ENCODE assay signal across 23 cellular contexts in genomic region chr2:99657691-99658258, GRCh38.
A peak's percentile ranks its signal among the peaks of the same experiment; 100 is the strongest.
DNase-seq lines count a peak whose midpoint lies in the region; ATAC-seq, FAIRE-seq and TF ChIP-seq lines count a peak whose summit lies in the region.
"Had no signal": no experiment of that assay in that cellular context is flagged by ENCODE, and none has a peak within 500 bp of the region (broad histone marks: within the 10 kb centered on the region; RNA-seq: fewer than 3 reads in every experiment).

No MANE protein-coding gene starts in this region.

- H3K36me3 ChIP-seq in HepG2 (replicated peaks in 1 of 2; ENCODE audit: control insufficient read depth in 1 of 2, insufficient read depth in 2 of 2, low read length in 2 of 2) = no peaks in the 10 kb centered on the region
- no peaks in the 10 kb centered on the region for H3K36me3 ChIP-seq in right lobe of liver

- 29% methylated on average over 7 of the region's 7 CpGs for WGBS in HepG2 (ENCODE audit: low lambda C conversion rate)
- 78% methylated on average over 7 of the region's 7 CpGs for WGBS in right lobe of liver (ENCODE audit: insufficient coverage, low coverage, low lambda C conversion rate, missing lambda C conversion rate)

- no peak overlapping the region for H3K4me2 ChIP-seq in HepG2 (ENCODE audit: low read depth, low read length)
- H3K4me2 ChIP-seq: A549 had no signal

- H3K27ac ChIP-seq in HepG2 (ENCODE audit: extremely low read length, insufficient read depth, low read length) = no peak overlapping the region
- no peak overlapping the region for H3K27ac ChIP-seq in right lobe of liver
- H3K27ac ChIP-seq: A549, GM23248, RWPE1 had no signal

- H3K9me3 Mint-ChIP-seq in naive B cell = no peaks in the 10 kb centered on the region
- H3K9me3 Mint-ChIP-seq in stimulated activated naive B cell treated with anti-CD40 and anti-IgM and Interleukin-4, amounts not matched to agents 10 μg/mL and 1 μg/mL and 100 μg/mL, for 72 hours = no peaks in the 10 kb centered on the region
- H3K9me3 Mint-ChIP-seq: CD4-positive, alpha-beta T cell; H9; HFFc6 had no signal

- TF ChIP-seq EP300 in HepG2 (IDR thresholded peaks at IDR 0.05; ENCODE audit: low read depth in 2 of 2, low read length in 2 of 2) = no peak
- TF ChIP-seq EP300 in HepG2 (CRISPR knock-in tag; IDR thresholded peaks at IDR 0.05; ENCODE audit: borderline replicate concordance) = no peak

- TF ChIP-seq CTCF in HepG2 (CRISPR knock-in tag; IDR thresholded peaks at IDR 0.05) (no peak), right lobe of liver (IDR thresholded peaks at IDR 0.05) (no peak)

- H3K4me1 ChIP-seq in HepG2 (ENCODE audit: insufficient read depth, low read length) = no peaks in the 10 kb centered on the region
- H3K4me1 ChIP-seq in right lobe of liver = peaks cover 0 to 3% (median 0%) of the 10 kb centered on the region in 4 donors
- H3K4me1 ChIP-seq: A549 had no signal

- BruUV-seq in HepG2 (replicated peaks; lab: Mats Ljungman, UMichigan) = no TSS peak

- peak overlapping the region in 1 of 8 donors; percentile 19 for H3K4me3 Mint-ChIP-seq in naive B cell
- H3K4me3 Mint-ChIP-seq in stimulated activated naive B cell treated with anti-CD40 and anti-IgM and Interleukin-4, amounts not matched to agents 10 μg/mL and 1 μg/mL and 100 μg/mL, for 72 hours = no peak overlapping the region
- H3K4me3 Mint-ChIP-seq: CD4-positive, alpha-beta T cell; H9; HFFc6 had no signal

- POLR2A ChIA-PET in HepG2 (lab: Yijun Ruan, JAX) = no interaction called here

- H3K27ac Mint-ChIP-seq in naive B cell = peak overlapping the region in 4 of 6 donors; percentile 42 to 94 (median 68)
- peak overlapping the region; percentile 6 for H3K27ac Mint-ChIP-seq in stimulated activated naive B cell treated with anti-CD40 and anti-IgM and Interleukin-4, amounts not matched to agents 10 μg/mL and 1 μg/mL and 100 μg/mL, for 72 hours
- H3K27ac Mint-ChIP-seq: CD4-positive, alpha-beta T cell; H9; HFFc6 had no signal

- CTCF ChIA-PET in HepG2 (lab: Yijun Ruan, JAX; ENCODE audit: low intra/inter-chr PET ratio, low total read pairs) = no interaction called here

- no peak overlapping the region for H2AFZ ChIP-seq in HepG2 (ENCODE audit: low read length)
- H2AFZ ChIP-seq: GM23248 had no signal

- in situ Hi-C loops in HepG2 (cut with HindIII; ENCODE audit: extremely low pct_ligation_motif_present, low pct_unique_long_range_greater_than_20kb) = no loop called here

- no peaks in the 10 kb centered on the region for H3K27me3 Mint-ChIP-seq in naive B cell
- no peaks in the 10 kb centered on the region for H3K27me3 Mint-ChIP-seq in stimulated activated naive B cell treated with anti-CD40 and anti-IgM and Interleukin-4, amounts not matched to agents 10 μg/mL and 1 μg/mL and 100 μg/mL, for 72 hours
- H3K27me3 Mint-ChIP-seq: CD4-positive, alpha-beta T cell had no signal

- H3K27me3 ChIP-seq in HepG2 (ENCODE audit: control insufficient read depth in 1 of 2, insufficient read depth in 2 of 2, low read length in 2 of 2) (peaks cover 0 to 5% of the 10 kb centered on the region in 2 experiments; a peak in 1 of 5 replicates), right lobe of liver (no peaks in the 10 kb centered on the region)

- DNase-seq in HepG2 (ENCODE audit: low spot score) (no peak), right lobe of liver (no peak), naive B cell (no peak), NCI-H82 (lab: John Stamatoyannopoulos, UW) (no peak), SKM-1 treated with dmso at 0.1 percent for 144 hours (lab: John Stamatoyannopoulos, UW; ENCODE audit: unreplicated experiment) (no peak)
- no peak for DNase-seq in stimulated activated naive B cell treated with anti-CD40 and anti-IgM and Interleukin-4, amounts not matched to agents 10 μg/mL and 1 μg/mL and 100 μg/mL, for 72 hours
- no peak for DNase-seq in activated CD4-positive, alpha-beta T cell treated with anti-CD3 and anti-CD28 coated beads for 1 hour
- DNase-seq: CD4-positive, alpha-beta T cell; COR-L47; DMS79 treated with DMSO at 0.1 percent for 48 hours; GM23248; H9; HFFc6; NCI-H1105; NCI-H146; NCI-H2029; NCI-H226; NCI-H510A treated with DMSO at 0.1 percent for 48 hours; NCI-H748 treated with DMSO at 0.1 percent for 48 hours; NK-92 treated with Interleukin-12 subunit alpha and Interleukin-12 subunit beta, amount 100 ng/mL, for 24 hours had no signal

- no peaks in the 10 kb centered on the region for H3K9me3 ChIP-seq in HepG2 (ENCODE audit: low read length)
- H3K9me3 ChIP-seq in right lobe of liver = no peaks in the 10 kb centered on the region
- H3K9me3 ChIP-seq: A549 had no signal

- TF ChIP-seq POLR2A in HepG2 (IDR thresholded peaks at IDR 0.05; ENCODE audit: insufficient read depth in 1 of 2, low read depth in 2 of 2, low read length in 2 of 2) (no peak), right lobe of liver (IDR thresholded peaks at IDR 0.05) (no peak)

- peaks cover 6 to 22% (median 9%) of the 10 kb centered on the region in 3 donors for H3K4me1 Mint-ChIP-seq in naive B cell
- peaks cover 4 to 6% of the 10 kb centered on the region in 2 donors for H3K4me1 Mint-ChIP-seq in stimulated activated naive B cell treated with anti-CD40 and anti-IgM and Interleukin-4, amounts not matched to agents 10 μg/mL and 1 μg/mL and 100 μg/mL, for 72 hours

- H4K20me1 ChIP-seq in HepG2 (ENCODE audit: insufficient read depth, low read length) = no peaks in the 10 kb centered on the region

- ATAC-seq in HepG2 (no peak), right lobe of liver (no peak), naive B cell (ENCODE audit: low read depth in 2 of 2) (no peak), GM18520 (IDR thresholded peaks at IDR 0.05; ENCODE audit: unreplicated experiment) (no peak)
- no peak for ATAC-seq in stimulated activated naive B cell treated with anti-CD40 and anti-IgM and Interleukin-4, amounts not matched to agents 10 μg/mL and 1 μg/mL and 100 μg/mL, for 72 hours (replicated peaks)
- ATAC-seq: A549 had no signal

- H3K79me2 ChIP-seq in HepG2 (ENCODE audit: insufficient read depth, low read length) = no peaks in the 10 kb centered on the region

- H3K36me3 Mint-ChIP-seq in naive B cell = peaks cover 23 to 36% of the 10 kb centered on the region in 2 donors
- peaks cover 27 to 51% of the 10 kb centered on the region in 2 donors for H3K36me3 Mint-ChIP-seq in stimulated activated naive B cell treated with anti-CD40 and anti-IgM and Interleukin-4, amounts not matched to agents 10 μg/mL and 1 μg/mL and 100 μg/mL, for 72 hours

- intact Hi-C loops in HepG2 (cut with micrococcal nuclease; ENCODE audit: unreplicated experiment) (no loop called here), right lobe of liver (cut with DNase I) (no loop called here)

- no peak for FAIRE-seq in HepG2 (lab: Jason Lieb, UNC)
- FAIRE-seq: A549 had no signal

- no peak for TF ChIP-seq RAD21 in HepG2 (CRISPR knock-in tag; IDR thresholded peaks at IDR 0.05)

- H3K9ac ChIP-seq in HepG2 (ENCODE audit: insufficient read depth, low read depth, low read length) = no peak overlapping the region
- H3K9ac ChIP-seq: GM23248 had no signal

- no peak overlapping the region for H3K4me3 ChIP-seq in HepG2 (replicated peaks in 1 of 3; ENCODE audit: insufficient read depth in 1 of 3, low read depth in 2 of 3, low read length in 3 of 3)
- H3K4me3 ChIP-seq in right lobe of liver = no peak overlapping the region
- H3K4me3 ChIP-seq: A549, GM23248 had no signal

TF ChIP-seq in HepG2, 621 proteins besides CTCF, POLR2A, EP300 and RAD21:
- no peak for TF ChIP-seq SMC3 (IDR thresholded peaks at IDR 0.05; ENCODE audit: low read length)
- no peak for TF ChIP-seq ZNF3 (CRISPR knock-in tag; IDR thresholded peaks at IDR 0.05)
- no peak for TF ChIP-seq ATRX (CRISPR knock-in tag; IDR thresholded peaks at IDR 0.05; ENCODE audit: borderline replicate concordance)
- TF ChIP-seq REL (CRISPR knock-in tag; conservative IDR thresholded peaks at IDR 0.05) = no peak
- peak; percentile 96 for TF ChIP-seq MNT (IDR thresholded peaks at IDR 0.05)
